ENCODE assay signal across 23 cellular contexts in the genomic region with DNA sequence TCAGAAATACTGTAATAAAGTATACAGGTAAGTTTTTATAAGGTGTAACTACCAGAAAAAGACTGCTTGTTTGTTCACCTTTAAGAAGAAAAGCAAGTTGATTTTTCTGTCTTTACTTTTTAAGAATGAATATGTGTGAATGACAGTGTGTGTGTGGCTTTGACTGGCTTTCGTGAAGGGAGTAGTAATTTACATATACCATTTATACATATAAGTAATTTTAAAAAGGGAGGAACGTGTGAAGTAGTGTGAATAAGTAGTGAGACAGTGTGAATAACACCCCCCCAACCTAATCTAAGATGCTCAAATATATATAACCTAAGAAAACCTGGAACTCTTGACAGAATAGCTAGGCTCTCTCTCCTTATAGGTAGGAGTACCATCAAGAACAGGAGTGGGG. TPM values are rescaled to one million over a fixed set of nuclear protein-coding genes. Genes with fewer than 3 reads are reported as not detected.
A peak's percentile ranks its signal among the peaks of the same experiment; 100 is the strongest.
DNase-seq lines count a peak whose midpoint lies in the region; ATAC-seq and TF ChIP-seq lines count a peak whose summit lies in the region.
"Had no signal": no experiment of that assay in that cellular context is flagged by ENCODE, and none has a peak within 500 bp of the region (broad histone marks: within the 10 kb centered on the region; RNA-seq: fewer than 3 reads in every experiment).

No MANE protein-coding gene starts in this region.

- no peaks in the 10 kb centered on the region for H3K9me3 ChIP-seq in osteoblast (ENCODE audit: low read depth, low read length)
- H3K9me3 ChIP-seq in neural progenitor cell (ENCODE audit: low read depth), result no peaks in the 10 kb centered on the region
- H3K9me3 ChIP-seq: A549; BE2C; BLaER1 treated with 17β-estradiol and CSF1 and Interleukin-3, amounts not matched to agents 10 nM and 100 nM had no signal

- H3K27ac ChIP-seq in osteoblast (ENCODE audit: low read depth, low read length) (peak overlapping the region; percentile 66), neural progenitor cell (no peak overlapping the region)
- H3K27ac ChIP-seq: A549 had no signal

- no peaks in the 10 kb centered on the region for H3K27me3 Mint-ChIP-seq in activated T-helper 17 cell treated with anti-CD3 and anti-CD28 coated beads, Interleukin-2, amount 50 U/mL, for 72 hours
- H3K27me3 Mint-ChIP-seq in central memory CD8-positive, alpha-beta T cell, result no peaks in the 10 kb centered on the region
- no peaks in the 10 kb centered on the region for H3K27me3 Mint-ChIP-seq in natural killer cell (ENCODE audit: low read depth in 2 of 2)
- H3K27me3 Mint-ChIP-seq in neural progenitor cell (ENCODE audit: insufficient read depth, low read depth), result no peaks in the 10 kb centered on the region
- H3K27me3 Mint-ChIP-seq: CD4-positive, alpha-beta T cell; CD8-positive, alpha-beta memory T cell had no signal

- no peaks in the 10 kb centered on the region for H3K27me3 ChIP-seq in osteoblast (ENCODE audit: insufficient read depth, low read length)
- H3K27me3 ChIP-seq in neural progenitor cell, result no peaks in the 10 kb centered on the region
- H3K27me3 ChIP-seq: BE2C; BLaER1 treated with 17β-estradiol and CSF1 and Interleukin-3, amounts not matched to agents 10 nM and 100 nM had no signal

- H3K4me1 ChIP-seq in osteoblast (ENCODE audit: insufficient read depth, low read length) (peaks cover 19% of the 10 kb centered on the region), neural progenitor cell (no peaks in the 10 kb centered on the region)
- H3K4me1 ChIP-seq: A549 had no signal

- H3K9ac ChIP-seq in neural progenitor cell, result no peak overlapping the region

- peaks cover 25% of the 10 kb centered on the region for H3K4me1 Mint-ChIP-seq in activated T-helper 17 cell treated with anti-CD3 and anti-CD28 coated beads, Interleukin-2, amount 50 U/mL, for 72 hours
- peaks cover 43% of the 10 kb centered on the region for H3K4me1 Mint-ChIP-seq in central memory CD8-positive, alpha-beta T cell
- peaks cover 37 to 50% of the 10 kb centered on the region in 2 donors for H3K4me1 Mint-ChIP-seq in natural killer cell
- H3K4me1 Mint-ChIP-seq in neural progenitor cell, result no peaks in the 10 kb centered on the region

- no peak overlapping the region for H3K4me3 Mint-ChIP-seq in activated T-helper 17 cell treated with anti-CD3 and anti-CD28 coated beads, Interleukin-2, amount 50 U/mL, for 72 hours
- no peak overlapping the region for H3K4me3 Mint-ChIP-seq in central memory CD8-positive, alpha-beta T cell
- H3K4me3 Mint-ChIP-seq in natural killer cell (peak overlapping the region; percentile 62), neural progenitor cell (no peak overlapping the region)
- H3K4me3 Mint-ChIP-seq: CD14-positive monocyte; CD4-positive, alpha-beta T cell; CD8-positive, alpha-beta memory T cell had no signal

- DNase-seq in central memory CD8-positive, alpha-beta T cell (ENCODE audit: low spot score in 2 of 2), result no peak
- DNase-seq in natural killer cell, result no peak
- no peak for DNase-seq in osteoblast (ENCODE audit: insufficient read length, low spot score, missing footprints)
- DNase-seq in dermis blood vessel endothelial cell, result no peak
- no peak for DNase-seq in KG1 (lab: John Stamatoyannopoulos, UW)
- DNase-seq in neural progenitor cell (ENCODE audit: low spot score), result no peak
- DNase-seq in NCI-H2081 (lab: John Stamatoyannopoulos, UW), result no peak
- DNase-seq: 8988T; ACHN; AML-193; BE2C; CD4-positive, alpha-beta T cell; CD8-positive, alpha-beta memory T cell; DMS 273 treated with DMSO at 0.1 percent for 48 hours; DMS79; EL; GDM1; H7; HCEC 1CT had no signal

- H2AFZ ChIP-seq in osteoblast (ENCODE audit: low read length) (no peak overlapping the region), neural progenitor cell (replicated peaks) (no peak overlapping the region)

- intact Hi-C loops in natural killer cell (cut with micrococcal nuclease), result loop anchor here (5.0 kb wide), 1 partner anchor 45 kb away; no protein-coding TSS in a partner anchor

- H3K4me3 ChIP-seq in osteoblast (ENCODE audit: insufficient read depth, low read length) (no peak overlapping the region), neural progenitor cell (no peak overlapping the region)
- H3K4me3 ChIP-seq: A549; BLaER1 treated with 17β-estradiol and CSF1 and Interleukin-3, amounts not matched to agents 10 nM and 100 nM had no signal

- H3K4me2 ChIP-seq in osteoblast (ENCODE audit: insufficient read depth, low read length) (no peak overlapping the region), neural progenitor cell (no peak overlapping the region)
- H3K4me2 ChIP-seq: A549 had no signal

- H3F3A ChIP-seq in neural progenitor cell (ENCODE audit: low read depth), result peaks cover 3% of the 10 kb centered on the region

- H4K20me1 ChIP-seq in osteoblast (ENCODE audit: insufficient read depth, low read length), result peaks cover 20% of the 10 kb centered on the region
- H4K20me1 ChIP-seq in neural progenitor cell (ENCODE audit: low read depth), result peaks cover 58% of the 10 kb centered on the region

- no peak for ATAC-seq in activated T-helper 17 cell treated with anti-CD3 and anti-CD28 coated beads, Interleukin-2, amount 50 U/mL, for 72 hours (replicated peaks)
- ATAC-seq in central memory CD8-positive, alpha-beta T cell (replicated peaks; ENCODE audit: extremely low read depth, poor library complexity, severe bottlenecking), result no peak
- peak in 2 of 3 donors; percentile 71 to 75 for ATAC-seq in natural killer cell
- ATAC-seq: A549 had no signal

- H3K79me2 ChIP-seq in osteoblast (ENCODE audit: insufficient read depth, low read length) (peaks cover 78% of the 10 kb centered on the region), neural progenitor cell (ENCODE audit: low read depth) (peaks cover 78% of the 10 kb centered on the region)

- peak overlapping the region; percentile 46 for H3K27ac Mint-ChIP-seq in activated T-helper 17 cell treated with anti-CD3 and anti-CD28 coated beads, Interleukin-2, amount 50 U/mL, for 72 hours
- H3K27ac Mint-ChIP-seq in central memory CD8-positive, alpha-beta T cell (ENCODE audit: low read depth), result peak overlapping the region; percentile 80
- H3K27ac Mint-ChIP-seq in natural killer cell (peak overlapping the region; percentile 82 to 87), neural progenitor cell (no peak overlapping the region)
- H3K27ac Mint-ChIP-seq: CD4-positive, alpha-beta T cell had no signal

- H3K36me3 ChIP-seq in osteoblast (ENCODE audit: insufficient read depth, low read length), result peaks cover 25% of the 10 kb centered on the region
- peaks cover 16% of the 10 kb centered on the region for H3K36me3 ChIP-seq in neural progenitor cell

- H3K9me3 Mint-ChIP-seq in activated T-helper 17 cell treated with anti-CD3 and anti-CD28 coated beads, Interleukin-2, amount 50 U/mL, for 72 hours, result no peaks in the 10 kb centered on the region
- H3K9me3 Mint-ChIP-seq in central memory CD8-positive, alpha-beta T cell, result no peaks in the 10 kb centered on the region
- H3K9me3 Mint-ChIP-seq in natural killer cell, result no peaks in the 10 kb centered on the region
- H3K9me3 Mint-ChIP-seq in neural progenitor cell, result no peaks in the 10 kb centered on the region
- H3K9me3 Mint-ChIP-seq: CD14-positive monocyte; CD4-positive, alpha-beta T cell; CD8-positive, alpha-beta memory T cell had no signal

- TF ChIP-seq CTCF in natural killer cell (IDR thresholded peaks at IDR 0.05) (no peak), osteoblast (IDR thresholded peaks at IDR 0.05; ENCODE audit: extremely low read depth, low read depth, low read length) (no peak), neural progenitor cell (IDR thresholded peaks at IDR 0.05) (no peak)

- peaks cover 82% of the 10 kb centered on the region for H3K36me3 Mint-ChIP-seq in activated T-helper 17 cell treated with anti-CD3 and anti-CD28 coated beads, Interleukin-2, amount 50 U/mL, for 72 hours (ENCODE audit: low read depth)
- peaks cover 46% of the 10 kb centered on the region for H3K36me3 Mint-ChIP-seq in central memory CD8-positive, alpha-beta T cell (ENCODE audit: insufficient read depth)
- H3K36me3 Mint-ChIP-seq in natural killer cell (peaks cover 11% of the 10 kb centered on the region), neural progenitor cell (peaks cover 33% of the 10 kb centered on the region)

RNA-seq across cellular contexts. Expression of a gene that starts 33.2 kb away (rescaled TPM):
- 100 to 1,000 TPM in 1 of 2 donors, 10 to 100 TPM in 1; 79.6 to 114 TPM for total RNA-seq in activated T-helper 17 cell treated with anti-CD3 and anti-CD28 coated beads, Interleukin-2, amount 50 U/mL, for 72 hours
- 100 to 1,000 TPM; 161 to 182 (median 182) TPM for total RNA-seq in natural killer cell
- 25.0 and 27.5 TPM in 2 replicates for total RNA-seq in osteoblast
- 23.1 and 31.3 TPM in 2 replicates for total RNA-seq in dermis blood vessel endothelial cell
- 31.9 and 48.6 TPM in 2 replicates for total RNA-seq in neural progenitor cell (ENCODE audit: low replicate concordance)

Comparison
In these comparisons a context has a peak if more than half of its experiments do, and no peak if none do; other contexts are left out.
1. ATAC-seq: peak in natural killer cell (2 of 3); none in activated T-helper 17 cell treated with anti-CD3 and anti-CD28 coated beads, Interleukin-2, amount 50 U/mL, for 72 hours (single experiment) and central memory CD8-positive, alpha-beta T cell (single experiment).